ENCODE assay signal across 8 cellular contexts in the genomic region with DNA sequence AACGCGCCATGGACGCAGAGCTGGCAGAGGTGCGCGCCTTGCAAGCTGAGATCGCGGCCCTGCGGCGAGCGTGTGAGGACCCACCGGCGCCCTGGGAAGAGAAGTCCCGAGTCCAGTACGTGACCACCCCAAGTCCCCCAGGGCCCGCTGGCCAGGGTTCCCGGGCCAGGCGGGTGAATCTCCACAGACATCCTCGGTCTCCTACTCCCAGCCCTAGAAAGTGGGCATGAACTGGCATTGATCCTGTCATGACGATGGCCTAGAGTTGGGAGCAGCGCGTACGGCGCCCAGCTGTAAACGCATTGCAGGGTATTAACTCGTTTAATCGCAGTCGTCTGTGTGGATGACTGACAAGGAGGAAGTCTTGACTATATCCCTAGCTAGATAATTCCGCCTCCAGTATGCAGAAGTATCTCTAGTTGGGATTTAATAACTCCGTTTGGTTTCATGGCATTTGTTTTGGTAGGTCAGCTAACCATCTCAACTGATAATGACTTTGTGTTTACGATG. TPM values are rescaled to one million over a fixed set of nuclear protein-coding genes. Genes with fewer than 3 reads are reported as not detected.
DNase-seq lines count a peak whose midpoint lies in the region; ATAC-seq and TF ChIP-seq lines count a peak whose summit lies in the region.

No MANE protein-coding gene starts in this region.

- TF ChIP-seq CTCF in AG04450 (IDR thresholded peaks at IDR 0.05; ENCODE audit: low read depth, low read length) (no peak), coronary artery (IDR thresholded peaks at IDR 0.05) (no peak)

- CTCF ChIA-PET in AG04450 (lab: Charles Lee): interaction anchor here (1.1 to 3.2 kb wide), 5 partner anchors 113 to 308 kb away, joined by 3 to 21 read pairs (median 5); no protein-coding TSS in a partner anchor

- H3K9ac ChIP-seq in mucosa of rectum (ENCODE audit: low read depth in 1 of 2, low read length in 2 of 2): peak overlapping the region; percentile 90 to 92

- peaks cover 0 to 11% of the 10 kb centered on the region in 2 donors for H3K36me3 ChIP-seq in mucosa of rectum (ENCODE audit: control insufficient read depth in 2 of 2, insufficient read depth in 2 of 2, low read length in 2 of 2)

- DNase-seq in AG04450 (ENCODE audit: low read depth, low spot score): no peak
- DNase-seq in NOMO-1 treated with DMSO at 0.1 percent for 48 hours (lab: John Stamatoyannopoulos, UW; ENCODE audit: unreplicated experiment): peak; percentile 58
- DNase-seq in coronary artery (ENCODE audit: low spot score): no peak
- DNase-seq in NCI-H187 treated with DMSO at 0.1 percent for 48 hours (lab: John Stamatoyannopoulos, UW): no peak
- DNase-seq in activated effector memory CD4-positive, alpha-beta T cell treated with anti-CD3 and anti-CD28 coated beads, Interleukin-2, amount 50 U/mL, for 16 hours: no peak

- H3K27ac ChIP-seq in AG04450 (ENCODE audit: low read depth, low read length): no peak overlapping the region
- peak overlapping the region; percentile 83 to 96 for H3K27ac ChIP-seq in coronary artery
- H3K27ac ChIP-seq in mucosa of rectum (ENCODE audit: low read depth in 2 of 2, low read length in 2 of 2): peak overlapping the region; percentile 97 to 98

- peak; percentile 2 for ATAC-seq in GM19351 (IDR thresholded peaks at IDR 0.05; ENCODE audit: unreplicated experiment)
- no peak for ATAC-seq in HG03571 (IDR thresholded peaks at IDR 0.05; ENCODE audit: unreplicated experiment)

- H3K27me3 ChIP-seq in AG04450 (ENCODE audit: control insufficient read depth, insufficient read depth, low read length) (no peaks in the 10 kb centered on the region), mucosa of rectum (ENCODE audit: control insufficient read depth in 2 of 2, insufficient read depth in 2 of 2, low read length in 2 of 2) (no peaks in the 10 kb centered on the region)

- peak overlapping the region; percentile 95 for H3K4me3 ChIP-seq in AG04450 (ENCODE audit: low read depth, low read length)
- peak overlapping the region; percentile 85 for H3K4me3 ChIP-seq in coronary artery
- H3K4me3 ChIP-seq in mucosa of rectum (ENCODE audit: low read length in 2 of 2): peak overlapping the region; percentile 78 to 97

- H3K9me3 ChIP-seq in AG04450 (ENCODE audit: control insufficient read depth, insufficient read depth, low read length): no peaks in the 10 kb centered on the region; the same call in 1 of the 2 replicates
- no peaks in the 10 kb centered on the region for H3K9me3 ChIP-seq in mucosa of rectum (ENCODE audit: control insufficient read depth in 2 of 2, low read length in 2 of 2)

- POLR2A ChIA-PET in AG04450 (lab: Yijun Ruan, JAX): interaction anchor here (0.5 to 1.3 kb wide), 5 partner anchors 18 to 187 kb away, joined by 3 to 5 read pairs (median 3); no protein-coding TSS in a partner anchor

- peaks cover 10 to 17% of the 10 kb centered on the region in 2 donors for H3K4me1 ChIP-seq in mucosa of rectum (ENCODE audit: control insufficient read depth in 2 of 2, insufficient read depth in 2 of 2, low read length in 2 of 2)

RNA-seq across cellular contexts. Expression of a gene that starts 0.3 kb away (rescaled TPM):
- polyA plus RNA-seq in AG04450 (2011; rRNA removed): 2.2 and 4.4 TPM in 2 replicates
- 1.1 and 1.6 TPM in 2 replicates for polyA minus RNA-seq in AG04450 (2011; rRNA and poly(A)+ RNA removed)

RNA-seq across cellular contexts. Expression of a gene that starts 0.9 kb away (rescaled TPM):
- polyA plus RNA-seq in AG04450 (2011; rRNA removed): 19.1 and 27.9 TPM in 2 replicates
- polyA minus RNA-seq in AG04450 (2011; rRNA and poly(A)+ RNA removed): 18.4 and 34.8 TPM in 2 replicates

RNA-seq across cellular contexts. Expression of a gene that starts 32.5 kb away (rescaled TPM):
- 206 and 217 TPM in 2 replicates for polyA plus RNA-seq in AG04450 (2011; rRNA removed)
- 256 and 371 TPM in 2 replicates for polyA minus RNA-seq in AG04450 (2011; rRNA and poly(A)+ RNA removed)
